ENCODE assay signal across 8 cellular contexts in genomic region chr22:19291580-19292261, GRCh38. TPM values are rescaled to one million over a fixed set of nuclear protein-coding genes. Genes with fewer than 3 reads are reported as not detected.
DNase-seq lines count a peak whose midpoint lies in the region; ATAC-seq and TF ChIP-seq lines count a peak whose summit lies in the region.

Gene CLTCL1, minus strand, starts transcription at chr22:19291719. Its CDS starts 78 bp downstream, at chr22:19291641.

- no peak for TF ChIP-seq POLR2A in testis (IDR thresholded peaks at IDR 0.05)

- no peaks in the 10 kb centered on the region for H3K27me3 ChIP-seq in osteoblast (ENCODE audit: insufficient read depth, low read length)
- H3K27me3 ChIP-seq in testis, result no peaks in the 10 kb centered on the region

- peaks cover 17% of the 10 kb centered on the region for H3K4me1 Mint-ChIP-seq in activated naive CD4-positive, alpha-beta T cell treated with anti-CD3 and anti-CD28 coated beads, Interleukin-2, amount 50 U/mL, for 24 hours
- H3K4me1 Mint-ChIP-seq in glutamatergic neuron (ENCODE audit: low read depth, unreplicated experiment), result peaks cover 12% of the 10 kb centered on the region

- 0 to 1% methylated on average over 8 to 51 of the region's 65 CpGs for WGBS in testis, 2 donors

- H2AFZ ChIP-seq in osteoblast (ENCODE audit: low read length), result peak within 1 kb of the TSS; percentile 98

- H3K4me2 ChIP-seq in osteoblast (ENCODE audit: insufficient read depth, low read length), result peak within 1 kb of the TSS; percentile 99

- peak; percentile 63 for ATAC-seq in GM18498 (IDR thresholded peaks at IDR 0.05; ENCODE audit: unreplicated experiment)

- peak within 1 kb of the TSS; percentile 66 for H3K27ac ChIP-seq in osteoblast (ENCODE audit: low read depth, low read length)
- H3K27ac ChIP-seq in testis, result peak within 1 kb of the TSS; percentile 78 to 81

- peak within 1 kb of the TSS; percentile 77 for H3K4me3 ChIP-seq in osteoblast (ENCODE audit: insufficient read depth, low read length)
- H3K4me3 ChIP-seq in testis, result peak within 1 kb of the TSS; percentile 73 to 97

- peak within 1 kb of the TSS; percentile 90 for H3K4me3 Mint-ChIP-seq in activated naive CD4-positive, alpha-beta T cell treated with anti-CD3 and anti-CD28 coated beads, Interleukin-2, amount 50 U/mL, for 24 hours
- H3K4me3 Mint-ChIP-seq in glutamatergic neuron (ENCODE audit: unreplicated experiment), result peak within 1 kb of the TSS; percentile 90

- H3K27ac Mint-ChIP-seq in activated naive CD4-positive, alpha-beta T cell treated with anti-CD3 and anti-CD28 coated beads, Interleukin-2, amount 50 U/mL, for 24 hours, result peak within 1 kb of the TSS; percentile 66
- no peak within 1 kb of the TSS for H3K27ac Mint-ChIP-seq in glutamatergic neuron (ENCODE audit: unreplicated experiment)

- H3K36me3 Mint-ChIP-seq in activated naive CD4-positive, alpha-beta T cell treated with anti-CD3 and anti-CD28 coated beads, Interleukin-2, amount 50 U/mL, for 24 hours, result no peaks in the 10 kb centered on the region
- no peaks in the 10 kb centered on the region for H3K36me3 Mint-ChIP-seq in glutamatergic neuron (ENCODE audit: unreplicated experiment)

- H3K27me3 Mint-ChIP-seq in activated naive CD4-positive, alpha-beta T cell treated with anti-CD3 and anti-CD28 coated beads, Interleukin-2, amount 50 U/mL, for 24 hours, result peaks cover 12% of the 10 kb centered on the region
- H3K27me3 Mint-ChIP-seq in glutamatergic neuron (ENCODE audit: unreplicated experiment), result peaks cover 3% of the 10 kb centered on the region

- H3K79me2 ChIP-seq in osteoblast (ENCODE audit: insufficient read depth, low read length), result peaks cover 12% of the 10 kb centered on the region

- intact Hi-C loops in testis (cut with DNase I; ENCODE audit: low total_unique reads), result no loop called here

- H3K9me3 Mint-ChIP-seq in activated naive CD4-positive, alpha-beta T cell treated with anti-CD3 and anti-CD28 coated beads, Interleukin-2, amount 50 U/mL, for 24 hours, result no peaks in the 10 kb centered on the region
- peaks cover 6% of the 10 kb centered on the region for H3K9me3 Mint-ChIP-seq in glutamatergic neuron (ENCODE audit: unreplicated experiment)

- H3K4me1 ChIP-seq in osteoblast (ENCODE audit: insufficient read depth, low read length) (peaks cover 52% of the 10 kb centered on the region), testis (peaks cover 20% of the 10 kb centered on the region)

- DNase-seq in 8988T, result peak; percentile 77
- DNase-seq in HUDEP-2 (lab: John Stamatoyannopoulos, UW; ENCODE audit: unreplicated experiment in 76 of 76), result peak in 64 of 76 experiments; percentile 10 to 82 (median 60)
- DNase-seq in SK-MEL-5 (ENCODE audit: low read depth, low spot score), result peak; percentile 71
- DNase-seq in glutamatergic neuron, result peak; percentile 94
- peak; percentile 98 for DNase-seq in osteoblast (ENCODE audit: insufficient read length, low spot score, missing footprints)
- peak; percentile 86 for DNase-seq in testis

- TF ChIP-seq CTCF in glutamatergic neuron (IDR thresholded peaks at IDR 0.05; ENCODE audit: partially characterized antibody, unreplicated experiment) (no peak), osteoblast (IDR thresholded peaks at IDR 0.05; ENCODE audit: extremely low read depth, low read depth, low read length) (no peak), testis (IDR thresholded peaks at IDR 0.05) (no peak)

- H3K9me3 ChIP-seq in osteoblast (ENCODE audit: low read depth, low read length) (no peaks in the 10 kb centered on the region), testis (no peaks in the 10 kb centered on the region)

- no peaks in the 10 kb centered on the region for H3K36me3 ChIP-seq in osteoblast (ENCODE audit: insufficient read depth, low read length)
- no peaks in the 10 kb centered on the region for H3K36me3 ChIP-seq in testis (ENCODE audit: low read depth, missing control alignments)

- peaks cover 6% of the 10 kb centered on the region for H4K20me1 ChIP-seq in osteoblast (ENCODE audit: insufficient read depth, low read length)

- in situ Hi-C loops in SK-MEL-5 (cut with HindIII; ENCODE audit: low pct_unique_long_range_greater_than_20kb, low sequenced_read_pairs), result no loop called here

RNA-seq across cellular contexts. Expression of gene CLTCL1, which starts in this region (rescaled TPM):
- total RNA-seq in SK-MEL-5 (2014; rRNA removed; shearing (Covaris generic)), result 5.3 and 6.4 TPM in 2 replicates
- polyA plus RNA-seq in SK-MEL-5 (2015; cell fraction: cytosol; rRNA removed), result 4.4 and 7.9 TPM in 2 replicates
- polyA plus RNA-seq in SK-MEL-5 (2015; cell fraction: nucleus; rRNA removed), result 14.8 and 21.9 TPM in 2 replicates
- total RNA-seq in glutamatergic neuron (ENCODE audit: unreplicated experiment) (11.8 TPM), osteoblast (28.6 and 29.7 TPM in 2 replicates), testis (10 to 100 TPM; 46.6 to 54.4 TPM)
- 107 TPM for polyA plus RNA-seq in testis (ENCODE audit: insufficient read depth, low read depth, low replicate concordance)

Comparison
In these comparisons a context has a peak if more than half of its experiments do, and no peak if none do; other contexts are left out.
1. Peak in every context shown above with its lines: DNase-seq, ATAC-seq, H3K4me3 ChIP-seq and H3K27ac ChIP-seq.